In the genomic region with DNA sequence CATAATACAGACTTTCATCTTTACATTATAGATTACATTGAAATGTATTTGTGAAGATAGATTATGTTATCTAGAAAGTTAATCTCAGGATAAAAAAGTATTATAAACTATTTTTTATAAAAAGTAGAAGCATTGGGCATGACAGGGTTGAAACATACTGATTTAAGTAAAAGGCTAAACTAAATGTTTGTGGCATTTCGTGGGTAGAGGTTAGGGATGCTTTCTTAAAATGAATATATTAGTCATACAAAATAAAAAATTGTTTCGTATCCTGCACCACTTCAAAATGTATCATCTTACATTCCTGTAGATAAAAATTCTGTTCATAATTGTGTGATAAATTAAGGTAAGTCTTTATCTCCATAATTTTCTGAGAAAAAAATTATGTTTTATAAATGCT, we compare ENCODE assay signal across 19 cellular contexts.
"Had no signal": no experiment of that assay in that cellular context is flagged by ENCODE, and none has a peak within 500 bp of the region (broad histone marks: within the 10 kb centered on the region; RNA-seq: fewer than 3 reads in every experiment).

No MANE protein-coding gene starts in this region.

- H3K27me3 ChIP-seq: MG63 had no signal

- H3K4me3 ChIP-seq: MG63 had no signal

- H3K27ac ChIP-seq: RWPE1 had no signal

- DNase-seq: KBM-7, MG63, NCI-H1092, NCI-H1105 treated with DMSO at 0.1 percent for 48 hours, NCI-H1417 treated with DMSO at 0.1 percent for 48 hours, NCI-H146, NCI-H1694 treated with DMSO at 0.1 percent for 48 hours, NCI-H1930, NCI-H2081 treated with DMSO at 0.1 percent for 48 hours, NCI-H2171, NCI-H226, NCI-H446, NCI-H510A, NCI-H524 treated with DMSO at 0.1 percent for 48 hours, NCI-H69, NCI-H774, PC-3, SHP77 had no signal

- H3K9me3 ChIP-seq: MG63 had no signal

- H3K36me3 ChIP-seq: MG63 had no signal
